In genomic region chr13:112587767-112588489, GRCh38 we compare ENCODE assay signal across 1 cellular context.
TF ChIP-seq lines count a peak whose summit lies in the region.

Gene TUBGCP3 (minus strand): TSS chr13:112588153. CDS start chr13:112587980, 173 bp downstream.

TF ChIP-seq in K562, 482 proteins besides CTCF, POLR2A, EP300 and RAD21 (continued from another document and continues in another):
- TF ChIP-seq ZNF280A (IDR thresholded peaks at IDR 0.05; ENCODE audit: low read depth, partially characterized antibody) (no peak), FOXJ2 (tag; IDR thresholded peaks at IDR 0.05) (no peak), FOXO4 (CRISPR knock-in tag; IDR thresholded peaks at IDR 0.05) (no peak), ZNF174 (CRISPR knock-in tag; IDR thresholded peaks at IDR 0.05) (no peak), NCOA6 (IDR thresholded peaks at IDR 0.05) (no peak), ETV5 (CRISPR knock-in tag; IDR thresholded peaks at IDR 0.05; ENCODE audit: low read depth) (no peak), HDAC3 (IDR thresholded peaks at IDR 0.05; ENCODE audit: borderline replicate concordance, partially characterized antibody) (no peak), TFAP4 (CRISPR knock-in tag; IDR thresholded peaks at IDR 0.05; ENCODE audit: borderline replicate concordance) (peak; percentile 73), TBL1XR1 (IDR thresholded peaks at IDR 0.05; ENCODE audit: low read length in 2 of 2) (no peak; a peak in 1 of 4 replicates), ELF1 (tag; IDR thresholded peaks at IDR 0.05) (peak; percentile 73), DMBX1 (CRISPR knock-in tag; IDR thresholded peaks at IDR 0.05; ENCODE audit: borderline replicate concordance) (peak; percentile 72; the same call in 1 of the 2 replicates), VEZF1 (CRISPR knock-in tag; IDR thresholded peaks at IDR 0.05) (peak; percentile 15; the same call in 1 of the 2 replicates), KAT2B (IDR thresholded peaks at IDR 0.05; ENCODE audit: low read depth, low read length) (no peak), POLR2AphosphoS2 (IDR thresholded peaks at IDR 0.05; ENCODE audit: low read length) (no peak), NFATC3 (IDR thresholded peaks at IDR 0.05) (no peak), GTF2F1 (IDR thresholded peaks at IDR 0.05; ENCODE audit: low read depth, low read length) (peak; percentile 55; the same call in 1 of the 2 replicates), MAFK (IDR thresholded peaks at IDR 0.05; ENCODE audit: low read length) (no peak), ZBTB5 (IDR thresholded peaks at IDR 0.05) (no peak), TFE3 (CRISPR knock-in tag; IDR thresholded peaks at IDR 0.05) (no peak), CBX5 (IDR thresholded peaks at IDR 0.05; ENCODE audit: borderline replicate concordance, low read depth) (no peak), MEIS2 (IDR thresholded peaks at IDR 0.05; ENCODE audit: partially characterized antibody) (no peak), ZNF277 (CRISPR knock-in tag; IDR thresholded peaks at IDR 0.05; ENCODE audit: borderline replicate concordance) (no peak), ZNF639 (CRISPR knock-in tag; conservative IDR thresholded peaks at IDR 0.05 in 1 of 2, IDR thresholded peaks at IDR 0.05 in 1 of 2) (peak in 1 of 2 experiments; percentile 97; a peak in 2 of 4 replicates), ZKSCAN3 (CRISPR knock-in tag; IDR thresholded peaks at IDR 0.05) (no peak), ELF4 (CRISPR knock-in tag; IDR thresholded peaks at IDR 0.05) (0 out of 2 replicates have a peak, but pooled peaks have one; percentile 20), RFX7 (CRISPR knock-in tag; IDR thresholded peaks at IDR 0.05) (0 out of 2 replicates have a peak, but pooled peaks have one; percentile 28), ARHGAP35 (IDR thresholded peaks at IDR 0.05; ENCODE audit: partially characterized antibody) (no peak), ZFP1 (CRISPR knock-in tag; IDR thresholded peaks at IDR 0.05) (no peak), ZNF707 (CRISPR knock-in tag; conservative IDR thresholded peaks at IDR 0.05) (no peak), ZNF175 (CRISPR knock-in tag; IDR thresholded peaks at IDR 0.05; ENCODE audit: low read depth) (peak; percentile 22; the same call in 1 of the 2 replicates), MYNN (IDR thresholded peaks at IDR 0.05) (no peak), MYNN (CRISPR knock-in tag; IDR thresholded peaks at IDR 0.05) (no peak), TARDBP (IDR thresholded peaks at IDR 0.05) (no peak), ETV1 (tag; conservative IDR thresholded peaks at IDR 0.05; ENCODE audit: low read depth) (0 out of 2 replicates have a peak, but pooled peaks have one; percentile 26), ZNF282 (CRISPR knock-in tag; IDR thresholded peaks at IDR 0.05) (peak; percentile 50; the same call in 1 of the 2 replicates), NR2C2 (CRISPR knock-in tag; IDR thresholded peaks at IDR 0.05) (no peak), NR2C2 (tag; IDR thresholded peaks at IDR 0.05) (peak; percentile 52; the same call in 1 of the 2 replicates), BRF2 (IDR thresholded peaks at IDR 0.05; ENCODE audit: borderline replicate concordance, insufficient read depth, insufficient read length) (no peak), CEBPZ (IDR thresholded peaks at IDR 0.05; ENCODE audit: borderline replicate concordance, low read depth, low read length) (no peak), ZNF77 (CRISPR knock-in tag; IDR thresholded peaks at IDR 0.05) (no peak), OTX1 (CRISPR knock-in tag; IDR thresholded peaks at IDR 0.05) (0 out of 2 replicates have a peak, but pooled peaks have one; percentile 33), ZNF589 (CRISPR knock-in tag; IDR thresholded peaks at IDR 0.05; ENCODE audit: low read depth) (0 out of 2 replicates have a peak, but pooled peaks have one; percentile 2), ZBTB26 (CRISPR knock-in tag; IDR thresholded peaks at IDR 0.05) (peak; percentile 55; the same call in 1 of the 2 replicates), KLF16 (IDR thresholded peaks at IDR 0.05) (no peak), ZNF41 (CRISPR knock-in tag; conservative IDR thresholded peaks at IDR 0.05) (no peak), ZBTB9 (CRISPR knock-in tag; IDR thresholded peaks at IDR 0.05) (no peak)
